11 cellular contexts compared by ENCODE assay signal in genomic region chr17:65530985-65531507, GRCh38.
DNase-seq lines count a peak whose midpoint lies in the region; ATAC-seq lines count a peak whose summit lies in the region.
"Had no signal": no experiment of that assay in that cellular context is flagged by ENCODE, and none has a peak within 500 bp of the region (broad histone marks: within the 10 kb centered on the region; RNA-seq: fewer than 3 reads in every experiment).

No MANE protein-coding gene starts in this region.

- no peaks in the 10 kb centered on the region for H3K27me3 ChIP-seq in layer of hippocampus (ENCODE audit: control insufficient read depth, insufficient read depth, low read length)
- H3K27me3 ChIP-seq in stomach smooth muscle (ENCODE audit: control insufficient read depth in 1 of 2, insufficient read depth in 2 of 2, low read length in 2 of 2) = no peaks in the 10 kb centered on the region
- H3K27me3 ChIP-seq: tibial nerve had no signal

- peak overlapping the region in 1 of 2 donors; percentile 21 for H3K9ac ChIP-seq in stomach smooth muscle (ENCODE audit: low read length in 2 of 2)

- no peak for ATAC-seq in HG03097 (IDR thresholded peaks at IDR 0.05; ENCODE audit: low FRiP score, unreplicated experiment)

- H3K36me3 ChIP-seq in stomach smooth muscle (ENCODE audit: control insufficient read depth in 2 of 2, insufficient read depth in 2 of 2, low read length in 2 of 2) = peaks cover 27 to 40% of the 10 kb centered on the region in 2 donors

- peak; percentile 83 for DNase-seq in HCEC 1CT
- DNase-seq in caudate nucleus (lab: John Stamatoyannopoulos, UW) = no peak
- no peak for DNase-seq in activated T-cell treated with anti-CD3 and anti-CD28 coated beads for 4 hours
- no peak for DNase-seq in Kasumi-1 (lab: John Stamatoyannopoulos, UW)
- DNase-seq in activated CD4-positive, alpha-beta T cell treated with anti-CD3 and anti-CD28 coated beads, Interleukin-2, amount 50 U/mL, for 1 hour = no peak
- DNase-seq: SIG-M5 had no signal

- no peaks in the 10 kb centered on the region for H3K9me3 ChIP-seq in stomach smooth muscle (ENCODE audit: control insufficient read depth in 2 of 2, low read length in 2 of 2)
- H3K9me3 ChIP-seq: tibial nerve had no signal

- H3K27ac ChIP-seq in caudate nucleus (ENCODE audit: low read depth, low read length) (peak overlapping the region; percentile 36), layer of hippocampus (ENCODE audit: low read depth, low read length) (peak overlapping the region; percentile 35), stomach smooth muscle (ENCODE audit: low read length) (peak overlapping the region; percentile 73)

- peak overlapping the region in 1 of 2 donors; percentile 44 for H3K4me3 ChIP-seq in stomach smooth muscle (ENCODE audit: low read length in 2 of 2)
- H3K4me3 ChIP-seq: skin epidermis, tibial nerve had no signal

- peaks cover 39% of the 10 kb centered on the region for H3K4me1 ChIP-seq in stomach smooth muscle (ENCODE audit: control insufficient read depth, insufficient read depth, low read length)
